ENCODE assay signal across 17 cellular contexts in genomic region chr14:33692762-33693161, GRCh38.
DNase-seq lines count a peak whose midpoint lies in the region; ATAC-seq and TF ChIP-seq lines count a peak whose summit lies in the region.
"Had no signal": no experiment of that assay in that cellular context is flagged by ENCODE, and none has a peak within 500 bp of the region (broad histone marks: within the 10 kb centered on the region; RNA-seq: fewer than 3 reads in every experiment).

No MANE protein-coding gene starts in this region.

- no peak for TF ChIP-seq POLR2A in tibial nerve (IDR thresholded peaks at IDR 0.05)

- in situ Hi-C loops in HAP-1 (cut with MboI; ENCODE audit: low sequenced_read_pairs) = no loop called here

- no peak for TF ChIP-seq CTCF in fibroblast of lung (conservative IDR thresholded peaks at IDR 0.05 in 1 of 2, IDR thresholded peaks at IDR 0.05 in 1 of 2; ENCODE audit: low read depth in 1 of 2, low read length in 2 of 2)
- no peak for TF ChIP-seq CTCF in tibial nerve (IDR thresholded peaks at IDR 0.05)

- ATAC-seq in SK-N-SH treated with all-trans-retinoic acid at 6 μM for 48 hours = peak; percentile 96
- ATAC-seq in sciatic nerve = peak; percentile 94
- no peak for ATAC-seq in GM18498 (IDR thresholded peaks at IDR 0.05; ENCODE audit: unreplicated experiment)
- no peak for ATAC-seq in HG03196 (IDR thresholded peaks at IDR 0.05; ENCODE audit: unreplicated experiment)
- ATAC-seq: psoas muscle had no signal

- H3K4me3 ChIP-seq in fibroblast of lung (replicated peaks in 1 of 4; ENCODE audit: control extremely low read depth in 1 of 4, insufficient read depth in 1 of 4, low read depth in 3 of 4, low read length in 4 of 4) (no peak overlapping the region), HAP-1 (no peak overlapping the region), tibial nerve (no peak overlapping the region)
- H3K4me3 ChIP-seq: adrenal gland, psoas muscle had no signal

- no peaks in the 10 kb centered on the region for H3K36me3 ChIP-seq in fibroblast of lung (ENCODE audit: control insufficient read depth, insufficient read depth, low read length)
- no peaks in the 10 kb centered on the region for H3K36me3 ChIP-seq in HAP-1 (replicated peaks)
- no peaks in the 10 kb centered on the region for H3K36me3 ChIP-seq in tibial nerve
- H3K36me3 ChIP-seq: adrenal gland had no signal

- DNase-seq in EL (peak; percentile 86), fibroblast of lung (ENCODE audit: low read depth in 2 of 2) (peak; percentile 80 to 97), sciatic nerve (ENCODE audit: low spot score) (no peak), HAP-1 (ENCODE audit: low spot score in 2 of 2) (no peak), tibial nerve (ENCODE audit: low spot score in 2 of 2) (no peak)
- DNase-seq: activated CD4-positive, alpha-beta T cell treated with anti-CD3 and anti-CD28 coated beads, Interleukin-2, amount 50 U/mL, for 1 hour; activated T-cell treated with anti-CD3 and anti-CD28 coated beads, Interleukin-2, amount 50 U/mL, for 24 hours; adrenal gland; CD4-positive, CD25-positive, alpha-beta regulatory T cell; H9; NCI-H2029; NCI-H526; psoas muscle; stimulated activated CD4-positive, alpha-beta T cell treated with anti-CD3 and anti-CD28 coated beads, Interleukin-4, amount 100 ng/mL, for 1 hour had no signal

- H3K27ac ChIP-seq in fibroblast of lung (ENCODE audit: insufficient read depth, low read length) = no peak overlapping the region
- peak overlapping the region in 1 of 4 donors; percentile 40 for H3K27ac ChIP-seq in tibial nerve
- H3K27ac ChIP-seq: adrenal gland, psoas muscle had no signal

- H3K9ac ChIP-seq in fibroblast of lung (ENCODE audit: insufficient read depth, low read length) = no peak overlapping the region

- no peaks in the 10 kb centered on the region for H3K27me3 ChIP-seq in fibroblast of lung (ENCODE audit: control insufficient read depth, insufficient read depth, low read length)
- peaks cover 10% of the 10 kb centered on the region; the same call in 1 of the 2 replicates for H3K27me3 ChIP-seq in HAP-1 (ENCODE audit: low read depth)
- H3K27me3 ChIP-seq in tibial nerve = no peaks in the 10 kb centered on the region
- H3K27me3 ChIP-seq: adrenal gland had no signal

- no peak overlapping the region for H3K4me2 ChIP-seq in fibroblast of lung (ENCODE audit: extremely low read depth, insufficient read depth, low read length)

- H3K79me2 ChIP-seq in fibroblast of lung (ENCODE audit: control insufficient read depth, insufficient read depth, low read length) = no peaks in the 10 kb centered on the region

- H2AFZ ChIP-seq in fibroblast of lung (ENCODE audit: low read length) = no peak overlapping the region

- H4K20me1 ChIP-seq in fibroblast of lung (ENCODE audit: control insufficient read depth, extremely low read depth, insufficient read depth, low read length) = no peaks in the 10 kb centered on the region

- WGBS in tibial nerve, 2 donors = 14 to 37% methylated on average over 2 of the region's 2 CpGs

- no peaks in the 10 kb centered on the region for H3K4me1 ChIP-seq in fibroblast of lung (ENCODE audit: control insufficient read depth, extremely low read depth, insufficient read depth, low read length)
- peaks cover 11% of the 10 kb centered on the region for H3K4me1 ChIP-seq in HAP-1
- peaks cover 0 to 6% (median 0%) of the 10 kb centered on the region in 4 donors for H3K4me1 ChIP-seq in tibial nerve
- H3K4me1 ChIP-seq: adrenal gland, psoas muscle had no signal

- H3K9me3 ChIP-seq in fibroblast of lung (ENCODE audit: control insufficient read depth, insufficient read depth, low read depth, low read length) (no peaks in the 10 kb centered on the region), HAP-1 (no peaks in the 10 kb centered on the region), tibial nerve (no peaks in the 10 kb centered on the region)
- H3K9me3 ChIP-seq: adrenal gland, psoas muscle had no signal

- intact Hi-C loops in sciatic nerve (cut with DNase I) = no loop called here

- no peak for TF ChIP-seq EP300 in tibial nerve (IDR thresholded peaks at IDR 0.05)

TF ChIP-seq in SK-N-SH treated with all-trans-retinoic acid at 6 μM for 48 hours, 23 proteins besides CTCF, POLR2A, EP300 and RAD21:
- TF ChIP-seq ZC3H10 (CRISPR knock-in tag; IDR thresholded peaks at IDR 0.05) (peak; percentile 66), ISL1 (CRISPR knock-in tag; IDR thresholded peaks at IDR 0.05) (peak; percentile 88), PPARA (CRISPR knock-in tag; IDR thresholded peaks at IDR 0.05; ENCODE audit: borderline replicate concordance) (no peak)

Comparison
In these comparisons a context has a peak if more than half of its experiments do, and no peak if none do; other contexts are left out.
1. DNase-seq: peak in EL (single experiment) and fibroblast of lung (2 of 2); none in sciatic nerve (single experiment), HAP-1 (0 of 2) and tibial nerve (0 of 2).
2. ATAC-seq: peak in SK-N-SH treated with all-trans-retinoic acid at 6 μM for 48 hours (single experiment) and sciatic nerve (single experiment); none in GM18498 (single experiment) and HG03196 (single experiment).